Comparison of ENCODE assay signal across 11 cellular contexts in the genomic region with DNA sequence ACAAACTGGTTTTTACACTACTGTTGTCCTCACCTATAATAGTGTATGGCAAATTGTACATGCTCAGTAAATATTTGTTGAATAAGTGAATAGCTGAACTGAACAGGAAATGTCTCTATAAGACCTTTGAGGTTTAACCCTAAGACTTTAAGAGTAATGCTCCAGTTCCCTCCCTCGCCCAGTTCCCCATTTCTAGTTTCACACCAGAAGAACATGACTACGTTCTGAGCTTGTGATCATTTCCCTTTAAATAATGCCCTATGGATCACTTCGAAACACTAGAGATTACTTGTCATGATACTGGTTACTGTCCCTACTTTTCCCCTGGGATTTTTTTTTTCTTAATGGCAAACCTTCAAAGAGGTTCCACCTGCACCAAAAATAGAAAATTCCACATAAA.
DNase-seq lines count a peak whose midpoint lies in the region; ATAC-seq, FAIRE-seq and TF ChIP-seq lines count a peak whose summit lies in the region.
"Had no signal": no experiment of that assay in that cellular context is flagged by ENCODE, and none has a peak within 500 bp of the region (broad histone marks: within the 10 kb centered on the region; RNA-seq: fewer than 3 reads in every experiment).

No MANE protein-coding gene starts in this region.

- H2AFZ ChIP-seq in PC-3 (ENCODE audit: low read length), result no peak overlapping the region

- TF ChIP-seq CTCF in left ventricle myocardium inferior (IDR thresholded peaks at IDR 0.05; ENCODE audit: borderline replicate concordance), result no peak
- TF ChIP-seq CTCF in PC-3 (conservative IDR thresholded peaks at IDR 0.05; ENCODE audit: low read depth, low read length), result no peak

- H3K9ac ChIP-seq in BLaER1 (no peak overlapping the region), PC-3 (ENCODE audit: low read length) (no peak overlapping the region)

- H4K20me1 ChIP-seq in BLaER1 (no peaks in the 10 kb centered on the region), PC-3 (ENCODE audit: low read length) (no peaks in the 10 kb centered on the region)

- ATAC-seq in GM19324 (IDR thresholded peaks at IDR 0.05; ENCODE audit: low FRiP score, unreplicated experiment) (peak; percentile 73), HG02852 (IDR thresholded peaks at IDR 0.05; ENCODE audit: unreplicated experiment) (peak; percentile 85), PC-3 (no peak)
- ATAC-seq: esophagus mucosa had no signal

- peaks cover 22% of the 10 kb centered on the region for H3K9me3 ChIP-seq in BLaER1
- H3K9me3 ChIP-seq in left ventricle myocardium inferior (replicated peaks), result peaks cover 9% of the 10 kb centered on the region
- no peaks in the 10 kb centered on the region for H3K9me3 ChIP-seq in PC-3 (ENCODE audit: low read length)

- POLR2A ChIA-PET in PC-3 (lab: Charles Lee; ENCODE audit: unreplicated experiment), result interaction anchor here (0.6 kb wide), 1 partner anchor 12 kb away, joined by 3 read pairs; no protein-coding TSS in a partner anchor

- H3K9me2 ChIP-seq in PC-3 (replicated peaks; ENCODE audit: low read length), result no peaks in the 10 kb centered on the region

- BruUV-seq in PC-3 (replicated peaks; lab: Mats Ljungman, UMichigan), result no TSS peak

- H3K36me3 ChIP-seq in BLaER1 (no peaks in the 10 kb centered on the region), left ventricle myocardium inferior (no peaks in the 10 kb centered on the region), PC-3 (ENCODE audit: low read depth, low read length) (no peaks in the 10 kb centered on the region)

- no peaks in the 10 kb centered on the region for H3K79me2 ChIP-seq in PC-3 (ENCODE audit: low read length)

- intact Hi-C loops in left ventricle myocardium inferior (cut with micrococcal nuclease), result no loop called here
- intact Hi-C loops in PC-3 (cut with micrococcal nuclease), result no loop called here

- no peak overlapping the region for H3K4me3 ChIP-seq in BLaER1
- H3K4me3 ChIP-seq in left ventricle myocardium inferior, result no peak overlapping the region
- H3K4me3 ChIP-seq in PC-3 (ENCODE audit: low read length), result no peak overlapping the region

- no peaks in the 10 kb centered on the region for H3F3A ChIP-seq in PC-3 (ENCODE audit: low read length, unreplicated experiment)

- no peak for DNase-seq in HTR-8/SVneo (ENCODE audit: insufficient read length, low spot score)
- no peak for DNase-seq in retina
- no peak for DNase-seq in left ventricle myocardium inferior
- DNase-seq in stimulated activated naive CD4-positive, alpha-beta T cell (lab: John Stamatoyannopoulos, UW), result no peak
- no peak for DNase-seq in PC-3
- DNase-seq: activated CD4-positive, CD25-positive, alpha-beta regulatory T cell treated with anti-CD3 and anti-CD28 coated beads, Interleukin-2, amount 50 U/mL, for 72 hours; KBM-7 had no signal

- H3K27me3 ChIP-seq in BLaER1 (no peaks in the 10 kb centered on the region), left ventricle myocardium inferior (ENCODE audit: low read depth) (no peaks in the 10 kb centered on the region), PC-3 (ENCODE audit: low read length) (no peaks in the 10 kb centered on the region)

- peaks cover 21% of the 10 kb centered on the region for H3K4me1 ChIP-seq in BLaER1
- no peaks in the 10 kb centered on the region for H3K4me1 ChIP-seq in left ventricle myocardium inferior
- no peaks in the 10 kb centered on the region for H3K4me1 ChIP-seq in PC-3 (ENCODE audit: insufficient read depth, low read length)

- FAIRE-seq in HTR-8/SVneo (lab: Jason Lieb, UNC), result peak; percentile 81

- CTCF ChIA-PET in PC-3 (lab: Charles Lee), result no interaction called here

- H3K4me2 ChIP-seq in BLaER1, result peak overlapping the region; percentile 27; the same call in 1 of the 2 replicates
- no peak overlapping the region for H3K4me2 ChIP-seq in PC-3 (ENCODE audit: low read length)

- H3K27ac ChIP-seq in BLaER1, result no peak overlapping the region
- no peak overlapping the region for H3K27ac ChIP-seq in left ventricle myocardium inferior (replicated peaks)
- no peak overlapping the region for H3K27ac ChIP-seq in PC-3 (ENCODE audit: low read length)
